ENCODE assay signal across 22 cellular contexts in the genomic region with DNA sequence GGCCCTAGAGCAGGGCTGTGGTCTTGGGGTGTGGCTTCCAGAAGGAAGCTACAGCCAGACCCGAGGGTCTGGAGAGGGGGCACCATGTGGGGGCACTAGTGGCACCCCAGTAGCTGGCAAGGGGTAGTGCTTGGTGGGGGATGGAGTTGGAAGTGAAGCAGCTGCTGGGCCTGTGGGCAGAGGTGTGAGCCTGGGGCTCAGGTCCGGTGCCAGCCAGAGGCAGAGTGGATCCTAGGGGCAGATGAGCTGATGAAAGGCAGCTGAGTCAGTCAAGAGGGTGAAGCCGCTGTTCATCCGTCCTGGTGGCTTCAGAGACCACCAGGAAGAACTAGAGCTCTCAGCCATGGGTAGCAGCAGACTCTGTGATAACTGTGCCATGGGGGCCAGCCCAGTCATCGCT.
"Had no signal": no experiment of that assay in that cellular context is flagged by ENCODE, and none has a peak within 500 bp of the region (broad histone marks: within the 10 kb centered on the region; RNA-seq: fewer than 3 reads in every experiment).

No MANE protein-coding gene starts in this region.

- H3K36me3 Mint-ChIP-seq: natural killer cell treated with Interleukin-12 subunit alpha and Interleukin-12 subunit beta and Interleukin-15 and Interleukin-18, amount 100 ng/mL, for 72 hours; type B pancreatic cell had no signal

- H3K27ac ChIP-seq: colonic mucosa, hepatocyte, left ventricle myocardium inferior, lower lobe of right lung, neutrophil, right atrium auricular region, stomach, thyroid gland had no signal

- H3K4me3 ChIP-seq: colonic mucosa, hepatocyte, left ventricle myocardium inferior, lower lobe of right lung, right atrium auricular region, smooth muscle cell, stomach, thyroid gland had no signal

- H3K9me3 Mint-ChIP-seq: endodermal cell; natural killer cell treated with Interleukin-12 subunit alpha and Interleukin-12 subunit beta and Interleukin-15 and Interleukin-18, amount 100 ng/mL, for 72 hours; type B pancreatic cell had no signal

- H3K36me3 ChIP-seq: colonic mucosa, left ventricle myocardium inferior, lower lobe of right lung, neutrophil, right atrium auricular region, stomach, thyroid gland had no signal

- H3K4me3 Mint-ChIP-seq: endodermal cell; natural killer cell treated with Interleukin-12 subunit alpha and Interleukin-12 subunit beta and Interleukin-15 and Interleukin-18, amount 100 ng/mL, for 72 hours; type B pancreatic cell had no signal

- H3K4me2 ChIP-seq: hepatocyte, smooth muscle cell had no signal

- H3K9me3 ChIP-seq: colonic mucosa, left ventricle myocardium inferior, lower lobe of right lung, neutrophil, right atrium auricular region, stomach, thyroid gland had no signal

- H3K27ac Mint-ChIP-seq: endodermal cell; natural killer cell treated with Interleukin-12 subunit alpha and Interleukin-12 subunit beta and Interleukin-15 and Interleukin-18, amount 100 ng/mL, for 72 hours; type B pancreatic cell had no signal

- H3K4me1 ChIP-seq: colonic mucosa, left ventricle myocardium inferior, lower lobe of right lung, right atrium auricular region, thyroid gland had no signal

- FAIRE-seq: kidney, urothelium cell line had no signal

- H2AFZ ChIP-seq: hepatocyte had no signal

- H3K27me3 ChIP-seq: colonic mucosa, hepatocyte, neutrophil, right atrium auricular region, thyroid gland had no signal

- H3K79me2 ChIP-seq: hepatocyte had no signal

- H3K27me3 Mint-ChIP-seq: type B pancreatic cell had no signal

- DNase-seq: cerebellar nuclear complex; colonic mucosa; effector CD4-positive, alpha-beta T cell; foreskin melanocyte; left cardiac atrium; left ventricle myocardium inferior; lower lobe of right lung; mesenchymal stem cell; midbrain; stimulated activated CD4-positive, alpha-beta T cell treated with anti-CD3 and anti-CD28 coated beads, Interleukin-4, amount 100 ng/mL, for 1 hour; stimulated activated naive CD4-positive, alpha-beta T cell; thyroid gland had no signal
